Comparison of ENCODE assay signal across 1 cellular context in the genomic region with DNA sequence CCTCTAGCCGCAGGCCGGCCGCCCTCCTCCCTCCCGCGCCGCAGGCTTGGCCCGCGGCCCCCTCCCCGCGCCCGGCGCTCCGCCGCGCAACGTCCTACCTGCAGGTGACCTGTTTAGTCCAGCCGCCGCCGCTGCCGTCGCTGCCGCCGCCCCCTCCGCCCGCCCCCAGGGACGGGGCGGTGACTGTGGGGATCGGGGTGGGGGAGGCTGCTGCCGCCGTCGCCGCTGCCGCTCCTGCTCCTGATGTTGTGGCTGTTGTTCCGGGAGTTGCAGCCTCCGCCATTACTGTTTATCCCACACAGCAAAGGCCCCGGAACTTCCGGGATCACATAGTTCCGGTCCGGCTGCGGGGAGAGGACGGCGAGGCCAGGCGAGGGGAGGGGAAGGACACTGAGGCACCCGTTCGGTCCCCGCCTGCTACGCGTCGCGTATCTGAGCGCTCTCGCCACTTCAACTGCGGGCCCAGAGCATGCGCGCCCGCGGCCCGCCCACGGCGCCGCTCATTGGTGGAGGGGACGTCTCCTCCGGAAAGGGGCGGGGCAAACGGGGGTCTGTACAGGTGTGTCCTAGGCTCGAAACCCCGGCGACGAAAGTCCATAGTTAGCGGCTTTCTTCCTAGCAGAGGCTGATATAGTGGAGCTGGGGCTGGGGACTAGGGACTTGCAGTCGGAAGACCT.
TF ChIP-seq lines count a peak whose summit lies in the region.

A gene with protein sequence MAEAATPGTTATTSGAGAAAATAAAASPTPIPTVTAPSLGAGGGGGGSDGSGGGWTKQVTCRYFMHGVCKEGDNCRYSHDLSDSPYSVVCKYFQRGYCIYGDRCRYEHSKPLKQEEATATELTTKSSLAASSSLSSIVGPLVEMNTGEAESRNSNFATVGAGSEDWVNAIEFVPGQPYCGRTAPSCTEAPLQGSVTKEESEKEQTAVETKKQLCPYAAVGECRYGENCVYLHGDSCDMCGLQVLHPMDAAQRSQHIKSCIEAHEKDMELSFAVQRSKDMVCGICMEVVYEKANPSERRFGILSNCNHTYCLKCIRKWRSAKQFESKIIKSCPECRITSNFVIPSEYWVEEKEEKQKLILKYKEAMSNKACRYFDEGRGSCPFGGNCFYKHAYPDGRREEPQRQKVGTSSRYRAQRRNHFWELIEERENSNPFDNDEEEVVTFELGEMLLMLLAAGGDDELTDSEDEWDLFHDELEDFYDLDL (minus strand): TSS at position 444 of the 677 bp plus-strand sequence. CDS start 161 bp downstream, at position 283.

TF ChIP-seq in HepG2, 621 proteins besides CTCF, POLR2A, EP300 and RAD21 (continued from another document and continues in another):
- peak; percentile 82 for TF ChIP-seq ZNF274 (CRISPR knock-in tag; IDR thresholded peaks at IDR 0.05)
- TF ChIP-seq ZNF350 (CRISPR knock-in tag; IDR thresholded peaks at IDR 0.05; ENCODE audit: borderline replicate concordance, low read depth) = peak; percentile 42; the same call in 1 of the 2 replicates
- peak; percentile 68 for TF ChIP-seq IRF2 (CRISPR knock-in tag; IDR thresholded peaks at IDR 0.05)
- 0 out of 2 replicates have a peak, but pooled peaks have one; percentile 10 for TF ChIP-seq RXRB (CRISPR knock-in tag; IDR thresholded peaks at IDR 0.05; ENCODE audit: borderline replicate concordance)
- peak; percentile 60 for TF ChIP-seq HNRNPLL (IDR thresholded peaks at IDR 0.05; ENCODE audit: low read depth, low read length, poor library complexity, severe bottlenecking)
- TF ChIP-seq, protein P1, sequence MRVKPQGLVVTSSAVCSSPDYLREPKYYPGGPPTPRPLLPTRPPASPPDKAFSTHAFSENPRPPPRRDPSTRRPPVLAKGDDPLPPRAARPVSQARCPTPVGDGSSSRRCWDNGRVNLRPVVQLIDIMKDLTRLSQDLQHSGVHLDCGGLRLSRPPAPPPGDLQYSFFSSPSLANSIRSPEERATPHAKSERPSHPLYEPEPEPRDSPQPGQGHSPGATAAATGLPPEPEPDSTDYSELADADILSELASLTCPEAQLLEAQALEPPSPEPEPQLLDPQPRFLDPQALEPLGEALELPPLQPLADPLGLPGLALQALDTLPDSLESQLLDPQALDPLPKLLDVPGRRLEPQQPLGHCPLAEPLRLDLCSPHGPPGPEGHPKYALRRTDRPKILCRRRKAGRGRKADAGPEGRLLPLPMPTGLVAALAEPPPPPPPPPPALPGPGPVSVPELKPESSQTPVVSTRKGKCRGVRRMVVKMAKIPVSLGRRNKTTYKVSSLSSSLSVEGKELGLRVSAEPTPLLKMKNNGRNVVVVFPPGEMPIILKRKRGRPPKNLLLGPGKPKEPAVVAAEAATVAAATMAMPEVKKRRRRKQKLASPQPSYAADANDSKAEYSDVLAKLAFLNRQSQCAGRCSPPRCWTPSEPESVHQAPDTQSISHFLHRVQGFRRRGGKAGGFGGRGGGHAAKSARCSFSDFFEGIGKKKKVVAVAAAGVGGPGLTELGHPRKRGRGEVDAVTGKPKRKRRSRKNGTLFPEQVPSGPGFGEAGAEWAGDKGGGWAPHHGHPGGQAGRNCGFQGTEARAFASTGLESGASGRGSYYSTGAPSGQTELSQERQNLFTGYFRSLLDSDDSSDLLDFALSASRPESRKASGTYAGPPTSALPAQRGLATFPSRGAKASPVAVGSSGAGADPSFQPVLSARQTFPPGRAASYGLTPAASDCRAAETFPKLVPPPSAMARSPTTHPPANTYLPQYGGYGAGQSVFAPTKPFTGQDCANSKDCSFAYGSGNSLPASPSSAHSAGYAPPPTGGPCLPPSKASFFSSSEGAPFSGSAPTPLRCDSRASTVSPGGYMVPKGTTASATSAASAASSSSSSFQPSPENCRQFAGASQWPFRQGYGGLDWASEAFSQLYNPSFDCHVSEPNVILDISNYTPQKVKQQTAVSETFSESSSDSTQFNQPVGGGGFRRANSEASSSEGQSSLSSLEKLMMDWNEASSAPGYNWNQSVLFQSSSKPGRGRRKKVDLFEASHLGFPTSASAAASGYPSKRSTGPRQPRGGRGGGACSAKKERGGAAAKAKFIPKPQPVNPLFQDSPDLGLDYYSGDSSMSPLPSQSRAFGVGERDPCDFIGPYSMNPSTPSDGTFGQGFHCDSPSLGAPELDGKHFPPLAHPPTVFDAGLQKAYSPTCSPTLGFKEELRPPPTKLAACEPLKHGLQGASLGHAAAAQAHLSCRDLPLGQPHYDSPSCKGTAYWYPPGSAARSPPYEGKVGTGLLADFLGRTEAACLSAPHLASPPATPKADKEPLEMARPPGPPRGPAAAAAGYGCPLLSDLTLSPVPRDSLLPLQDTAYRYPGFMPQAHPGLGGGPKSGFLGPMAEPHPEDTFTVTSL (CRISPR knock-in tag; IDR thresholded peaks at IDR 0.05; ENCODE audit: borderline replicate concordance) = peak; percentile 36; the same call in 1 of the 2 replicates
- TF ChIP-seq, protein P2, sequence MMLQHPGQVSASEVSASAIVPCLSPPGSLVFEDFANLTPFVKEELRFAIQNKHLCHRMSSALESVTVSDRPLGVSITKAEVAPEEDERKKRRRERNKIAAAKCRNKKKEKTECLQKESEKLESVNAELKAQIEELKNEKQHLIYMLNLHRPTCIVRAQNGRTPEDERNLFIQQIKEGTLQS (CRISPR knock-in tag; IDR thresholded peaks at IDR 0.05) = 0 out of 2 replicates have a peak, but pooled peaks have one; percentile 20
- no peak for TF ChIP-seq NR1H2 (CRISPR knock-in tag; IDR thresholded peaks at IDR 0.05; ENCODE audit: borderline replicate concordance, low read depth)
- TF ChIP-seq CC2D1A (CRISPR knock-in tag; IDR thresholded peaks at IDR 0.05) = 0 out of 2 replicates have a peak, but pooled peaks have one; percentile 54
- TF ChIP-seq GZF1 (CRISPR knock-in tag; IDR thresholded peaks at IDR 0.05) = no peak
- TF ChIP-seq ZBTB7B (CRISPR knock-in tag; IDR thresholded peaks at IDR 0.05) = 0 out of 2 replicates have a peak, but pooled peaks have one; percentile 35
- TF ChIP-seq, protein P3, sequence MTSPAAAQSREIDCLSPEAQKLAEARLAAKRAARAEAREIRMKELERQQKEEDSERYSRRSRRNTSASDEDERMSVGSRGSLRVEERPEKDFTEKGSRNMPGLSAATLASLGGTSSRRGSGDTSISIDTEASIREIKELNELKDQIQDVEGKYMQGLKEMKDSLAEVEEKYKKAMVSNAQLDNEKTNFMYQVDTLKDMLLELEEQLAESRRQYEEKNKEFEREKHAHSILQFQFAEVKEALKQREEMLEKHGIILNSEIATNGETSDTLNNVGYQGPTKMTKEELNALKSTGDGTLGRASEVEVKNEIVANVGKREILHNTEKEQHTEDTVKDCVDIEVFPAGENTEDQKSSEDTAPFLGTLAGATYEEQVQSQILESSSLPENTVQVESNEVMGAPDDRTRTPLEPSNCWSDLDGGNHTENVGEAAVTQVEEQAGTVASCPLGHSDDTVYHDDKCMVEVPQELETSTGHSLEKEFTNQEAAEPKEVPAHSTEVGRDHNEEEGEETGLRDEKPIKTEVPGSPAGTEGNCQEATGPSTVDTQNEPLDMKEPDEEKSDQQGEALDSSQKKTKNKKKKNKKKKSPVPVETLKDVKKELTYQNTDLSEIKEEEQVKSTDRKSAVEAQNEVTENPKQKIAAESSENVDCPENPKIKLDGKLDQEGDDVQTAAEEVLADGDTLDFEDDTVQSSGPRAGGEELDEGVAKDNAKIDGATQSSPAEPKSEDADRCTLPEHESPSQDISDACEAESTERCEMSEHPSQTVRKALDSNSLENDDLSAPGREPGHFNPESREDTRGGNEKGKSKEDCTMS (CRISPR knock-in tag; conservative IDR thresholded peaks at IDR 0.05) = no peak
- TF ChIP-seq, protein P4, sequence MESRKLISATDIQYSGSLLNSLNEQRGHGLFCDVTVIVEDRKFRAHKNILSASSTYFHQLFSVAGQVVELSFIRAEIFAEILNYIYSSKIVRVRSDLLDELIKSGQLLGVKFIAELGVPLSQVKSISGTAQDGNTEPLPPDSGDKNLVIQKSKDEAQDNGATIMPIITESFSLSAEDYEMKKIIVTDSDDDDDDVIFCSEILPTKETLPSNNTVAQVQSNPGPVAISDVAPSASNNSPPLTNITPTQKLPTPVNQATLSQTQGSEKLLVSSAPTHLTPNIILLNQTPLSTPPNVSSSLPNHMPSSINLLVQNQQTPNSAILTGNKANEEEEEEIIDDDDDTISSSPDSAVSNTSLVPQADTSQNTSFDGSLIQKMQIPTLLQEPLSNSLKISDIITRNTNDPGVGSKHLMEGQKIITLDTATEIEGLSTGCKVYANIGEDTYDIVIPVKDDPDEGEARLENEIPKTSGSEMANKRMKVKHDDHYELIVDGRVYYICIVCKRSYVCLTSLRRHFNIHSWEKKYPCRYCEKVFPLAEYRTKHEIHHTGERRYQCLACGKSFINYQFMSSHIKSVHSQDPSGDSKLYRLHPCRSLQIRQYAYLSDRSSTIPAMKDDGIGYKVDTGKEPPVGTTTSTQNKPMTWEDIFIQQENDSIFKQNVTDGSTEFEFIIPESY (CRISPR knock-in tag; IDR thresholded peaks at IDR 0.05) = no peak
- TF ChIP-seq HNRNPK (IDR thresholded peaks at IDR 0.05; ENCODE audit: low read depth, low read length, poor library complexity, severe bottlenecking) = peak; percentile 28
- TF ChIP-seq ZNF788 (CRISPR knock-in tag; IDR thresholded peaks at IDR 0.05; ENCODE audit: borderline replicate concordance) = peak; percentile 26; the same call in 1 of the 2 replicates
- TF ChIP-seq, protein P5, sequence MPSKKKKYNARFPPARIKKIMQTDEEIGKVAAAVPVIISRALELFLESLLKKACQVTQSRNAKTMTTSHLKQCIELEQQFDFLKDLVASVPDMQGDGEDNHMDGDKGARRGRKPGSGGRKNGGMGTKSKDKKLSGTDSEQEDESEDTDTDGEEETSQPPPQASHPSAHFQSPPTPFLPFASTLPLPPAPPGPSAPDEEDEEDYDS (CRISPR knock-in tag; IDR thresholded peaks at IDR 0.05) = peak; percentile 83
- TF ChIP-seq FOXM1 (CRISPR knock-in tag; IDR thresholded peaks at IDR 0.05) = no peak
- TF ChIP-seq, protein P6, sequence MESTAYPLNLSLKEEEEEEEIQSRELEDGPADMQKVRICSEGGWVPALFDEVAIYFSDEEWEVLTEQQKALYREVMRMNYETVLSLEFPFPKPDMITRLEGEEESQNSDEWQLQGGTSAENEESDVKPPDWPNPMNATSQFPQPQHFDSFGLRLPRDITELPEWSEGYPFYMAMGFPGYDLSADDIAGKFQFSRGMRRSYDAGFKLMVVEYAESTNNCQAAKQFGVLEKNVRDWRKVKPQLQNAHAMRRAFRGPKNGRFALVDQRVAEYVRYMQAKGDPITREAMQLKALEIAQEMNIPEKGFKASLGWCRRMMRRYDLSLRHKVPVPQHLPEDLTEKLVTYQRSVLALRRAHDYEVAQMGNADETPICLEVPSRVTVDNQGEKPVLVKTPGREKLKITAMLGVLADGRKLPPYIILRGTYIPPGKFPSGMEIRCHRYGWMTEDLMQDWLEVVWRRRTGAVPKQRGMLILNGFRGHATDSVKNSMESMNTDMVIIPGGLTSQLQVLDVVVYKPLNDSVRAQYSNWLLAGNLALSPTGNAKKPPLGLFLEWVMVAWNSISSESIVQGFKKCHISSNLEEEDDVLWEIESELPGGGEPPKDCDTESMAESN (CRISPR knock-in tag; conservative IDR thresholded peaks at IDR 0.05) = peak; percentile 83
- TF ChIP-seq, protein P7, sequence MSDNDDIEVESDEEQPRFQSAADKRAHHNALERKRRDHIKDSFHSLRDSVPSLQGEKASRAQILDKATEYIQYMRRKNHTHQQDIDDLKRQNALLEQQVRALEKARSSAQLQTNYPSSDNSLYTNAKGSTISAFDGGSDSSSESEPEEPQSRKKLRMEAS (IDR thresholded peaks at IDR 0.05) = peak; percentile 91
- TF ChIP-seq, protein P8, sequence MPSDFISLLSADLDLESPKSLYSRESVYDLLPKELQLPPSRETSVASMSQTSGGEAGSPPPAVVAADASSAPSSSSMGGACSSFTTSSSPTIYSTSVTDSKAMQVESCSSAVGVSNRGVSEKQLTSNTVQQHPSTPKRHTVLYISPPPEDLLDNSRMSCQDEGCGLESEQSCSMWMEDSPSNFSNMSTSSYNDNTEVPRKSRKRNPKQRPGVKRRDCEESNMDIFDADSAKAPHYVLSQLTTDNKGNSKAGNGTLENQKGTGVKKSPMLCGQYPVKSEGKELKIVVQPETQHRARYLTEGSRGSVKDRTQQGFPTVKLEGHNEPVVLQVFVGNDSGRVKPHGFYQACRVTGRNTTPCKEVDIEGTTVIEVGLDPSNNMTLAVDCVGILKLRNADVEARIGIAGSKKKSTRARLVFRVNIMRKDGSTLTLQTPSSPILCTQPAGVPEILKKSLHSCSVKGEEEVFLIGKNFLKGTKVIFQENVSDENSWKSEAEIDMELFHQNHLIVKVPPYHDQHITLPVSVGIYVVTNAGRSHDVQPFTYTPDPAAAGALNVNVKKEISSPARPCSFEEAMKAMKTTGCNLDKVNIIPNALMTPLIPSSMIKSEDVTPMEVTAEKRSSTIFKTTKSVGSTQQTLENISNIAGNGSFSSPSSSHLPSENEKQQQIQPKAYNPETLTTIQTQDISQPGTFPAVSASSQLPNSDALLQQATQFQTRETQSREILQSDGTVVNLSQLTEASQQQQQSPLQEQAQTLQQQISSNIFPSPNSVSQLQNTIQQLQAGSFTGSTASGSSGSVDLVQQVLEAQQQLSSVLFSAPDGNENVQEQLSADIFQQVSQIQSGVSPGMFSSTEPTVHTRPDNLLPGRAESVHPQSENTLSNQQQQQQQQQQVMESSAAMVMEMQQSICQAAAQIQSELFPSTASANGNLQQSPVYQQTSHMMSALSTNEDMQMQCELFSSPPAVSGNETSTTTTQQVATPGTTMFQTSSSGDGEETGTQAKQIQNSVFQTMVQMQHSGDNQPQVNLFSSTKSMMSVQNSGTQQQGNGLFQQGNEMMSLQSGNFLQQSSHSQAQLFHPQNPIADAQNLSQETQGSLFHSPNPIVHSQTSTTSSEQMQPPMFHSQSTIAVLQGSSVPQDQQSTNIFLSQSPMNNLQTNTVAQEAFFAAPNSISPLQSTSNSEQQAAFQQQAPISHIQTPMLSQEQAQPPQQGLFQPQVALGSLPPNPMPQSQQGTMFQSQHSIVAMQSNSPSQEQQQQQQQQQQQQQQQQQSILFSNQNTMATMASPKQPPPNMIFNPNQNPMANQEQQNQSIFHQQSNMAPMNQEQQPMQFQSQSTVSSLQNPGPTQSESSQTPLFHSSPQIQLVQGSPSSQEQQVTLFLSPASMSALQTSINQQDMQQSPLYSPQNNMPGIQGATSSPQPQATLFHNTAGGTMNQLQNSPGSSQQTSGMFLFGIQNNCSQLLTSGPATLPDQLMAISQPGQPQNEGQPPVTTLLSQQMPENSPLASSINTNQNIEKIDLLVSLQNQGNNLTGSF (CRISPR knock-in tag; IDR thresholded peaks at IDR 0.05) = no peak
- TF ChIP-seq GABPA (IDR thresholded peaks at IDR 0.05; ENCODE audit: low read depth, low read length) = peak; percentile 81
- TF ChIP-seq GABPA (CRISPR knock-in tag; IDR thresholded peaks at IDR 0.05; ENCODE audit: low read depth) = peak; percentile 94
- TF ChIP-seq, protein P9, sequence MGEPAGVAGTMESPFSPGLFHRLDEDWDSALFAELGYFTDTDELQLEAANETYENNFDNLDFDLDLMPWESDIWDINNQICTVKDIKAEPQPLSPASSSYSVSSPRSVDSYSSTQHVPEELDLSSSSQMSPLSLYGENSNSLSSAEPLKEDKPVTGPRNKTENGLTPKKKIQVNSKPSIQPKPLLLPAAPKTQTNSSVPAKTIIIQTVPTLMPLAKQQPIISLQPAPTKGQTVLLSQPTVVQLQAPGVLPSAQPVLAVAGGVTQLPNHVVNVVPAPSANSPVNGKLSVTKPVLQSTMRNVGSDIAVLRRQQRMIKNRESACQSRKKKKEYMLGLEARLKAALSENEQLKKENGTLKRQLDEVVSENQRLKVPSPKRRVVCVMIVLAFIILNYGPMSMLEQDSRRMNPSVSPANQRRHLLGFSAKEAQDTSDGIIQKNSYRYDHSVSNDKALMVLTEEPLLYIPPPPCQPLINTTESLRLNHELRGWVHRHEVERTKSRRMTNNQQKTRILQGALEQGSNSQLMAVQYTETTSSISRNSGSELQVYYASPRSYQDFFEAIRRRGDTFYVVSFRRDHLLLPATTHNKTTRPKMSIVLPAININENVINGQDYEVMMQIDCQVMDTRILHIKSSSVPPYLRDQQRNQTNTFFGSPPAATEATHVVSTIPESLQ (CRISPR knock-in tag; conservative IDR thresholded peaks at IDR 0.05) = peak; percentile 49; the same call in 1 of the 2 replicates
